ENCODE assay signal across 9 cellular contexts in the genomic region with DNA sequence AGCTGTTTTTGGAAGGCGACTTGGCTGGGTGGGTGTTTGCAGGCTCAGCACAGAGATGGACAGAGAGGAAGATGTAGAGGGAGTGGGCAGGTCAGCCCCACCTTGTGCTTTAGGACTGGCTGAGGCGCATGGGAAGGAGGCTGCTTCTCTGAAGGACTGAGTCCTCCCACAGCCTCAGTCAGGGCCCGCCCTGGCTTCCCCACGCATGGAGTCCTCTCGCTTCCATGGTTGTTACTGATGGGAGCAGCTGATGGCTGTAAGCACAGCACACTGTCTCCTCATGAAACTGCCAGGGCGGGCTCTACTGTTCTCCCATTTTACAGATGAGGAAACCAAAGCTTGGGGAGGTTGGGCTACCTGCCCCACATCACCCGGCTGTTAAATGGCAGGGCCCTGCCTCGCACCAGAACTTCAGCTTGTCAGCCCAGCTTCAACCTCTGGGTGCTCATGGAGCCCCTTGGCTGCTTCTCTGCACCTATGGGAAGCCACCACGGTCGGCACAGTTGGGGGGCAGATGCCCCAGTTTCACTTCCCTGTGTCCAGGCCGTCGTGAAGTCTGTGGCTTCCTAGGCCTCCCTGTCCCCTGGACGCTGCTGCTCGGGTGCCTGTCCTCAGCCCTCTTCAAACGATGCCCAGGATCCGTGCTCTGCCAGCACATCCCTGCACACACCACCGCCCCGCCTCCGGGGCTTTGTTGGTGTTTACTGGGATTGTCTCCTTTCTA. TPM values are rescaled to one million over a fixed set of nuclear protein-coding genes. Genes with fewer than 3 reads are reported as not detected.
A peak's percentile ranks its signal among the peaks of the same experiment; 100 is the strongest.
DNase-seq lines count a peak whose midpoint lies in the region; ATAC-seq and TF ChIP-seq lines count a peak whose summit lies in the region.
"Had no signal": no experiment of that assay in that cellular context is flagged by ENCODE, and none has a peak within 500 bp of the region (broad histone marks: within the 10 kb centered on the region; RNA-seq: fewer than 3 reads in every experiment).

No MANE protein-coding gene starts in this region.

- TF ChIP-seq CTCF in CD14-positive monocyte (IDR thresholded peaks at IDR 0.05) (no peak), GM12865 (IDR thresholded peaks at IDR 0.05; ENCODE audit: insufficient read depth, low read depth, low read length, missing control alignments) (no peak), WERI-Rb-1 (IDR thresholded peaks at IDR 0.05; ENCODE audit: low read depth, low read length) (no peak)

- ATAC-seq in naive B cell (ENCODE audit: low read depth in 2 of 2) (no peak), HG03520 (IDR thresholded peaks at IDR 0.05; ENCODE audit: unreplicated experiment) (no peak), GM21786 (IDR thresholded peaks at IDR 0.05; ENCODE audit: unreplicated experiment) (no peak)

- peaks cover 5% of the 10 kb centered on the region in 3 donors for H3K27me3 Mint-ChIP-seq in CD14-positive monocyte (ENCODE audit: low read depth in 3 of 3)
- no peaks in the 10 kb centered on the region for H3K27me3 Mint-ChIP-seq in naive B cell

- no peaks in the 10 kb centered on the region for H3K9me3 ChIP-seq in WERI-Rb-1 (ENCODE audit: severe bottlenecking)

- H3K4me1 Mint-ChIP-seq in CD14-positive monocyte, result peaks cover 50% of the 10 kb centered on the region
- H3K4me1 Mint-ChIP-seq in naive B cell, result peaks cover 32 to 58% (median 47%) of the 10 kb centered on the region in 3 donors

- no peaks in the 10 kb centered on the region for H3K27me3 ChIP-seq in WERI-Rb-1 (ENCODE audit: insufficient read depth, low read depth, severe bottlenecking)

- peak overlapping the region; percentile 20 to 85 (median 58) for H3K27ac Mint-ChIP-seq in CD14-positive monocyte
- peak overlapping the region in 3 of 6 donors; percentile 37 to 48 (median 39) for H3K27ac Mint-ChIP-seq in naive B cell

- H3K9me3 Mint-ChIP-seq in CD14-positive monocyte (no peaks in the 10 kb centered on the region), naive B cell (no peaks in the 10 kb centered on the region)

- H3K27ac ChIP-seq in WERI-Rb-1, result peak overlapping the region; percentile 94

- DNase-seq in CD14-positive monocyte (ENCODE audit: low spot score) (no peak), GM12865 (ENCODE audit: low read depth) (peak; percentile 24), WERI-Rb-1 (no peak), naive B cell (peak; percentile 32), NCI-H1048 (lab: John Stamatoyannopoulos, UW) (no peak), NCI-H510A treated with DMSO at 0.1 percent for 48 hours (lab: John Stamatoyannopoulos, UW) (no peak)
- DNase-seq: DMS79 had no signal

- peaks cover 39% of the 10 kb centered on the region for H3K36me3 ChIP-seq in WERI-Rb-1

- H3K4me3 ChIP-seq in GM12865 (ENCODE audit: low read depth, low read length) (no peak overlapping the region), WERI-Rb-1 (ENCODE audit: low read depth, low read length) (no peak overlapping the region)

- peak overlapping the region in 1 of 2 donors; percentile 21 for H3K4me3 Mint-ChIP-seq in CD14-positive monocyte
- H3K4me3 Mint-ChIP-seq in naive B cell, result peak overlapping the region in 6 of 8 donors; percentile 43 to 91 (median 84)

- intact Hi-C loops in CD14-positive monocyte (cut with micrococcal nuclease), result no loop called here

- H3K36me3 Mint-ChIP-seq in CD14-positive monocyte (peaks cover 0 to 5% of the 10 kb centered on the region in 2 donors), naive B cell (no peaks in the 10 kb centered on the region)

RNA-seq across cellular contexts. Expression of gene TMEM201, which starts 2.4 kb away (rescaled TPM):
- polyA plus RNA-seq in CD14-positive monocyte (under 1 TPM; 0.37 TPM), naive B cell (ENCODE audit: low read depth in 6 of 6) (1 to 10 TPM in 4 of 6 donors, under 1 TPM in 2; 0.89 to 3.5 (median 1.2) TPM)

RNA-seq across cellular contexts. Expression of gene SLC25A33, which starts 51.8 kb away (rescaled TPM):
- 1 to 10 TPM; 4.4 to 6.4 TPM for polyA plus RNA-seq in CD14-positive monocyte
- polyA plus RNA-seq in naive B cell (ENCODE audit: low read depth in 6 of 6), result 1 to 10 TPM; 6.3 to 8.7 (median 8.1) TPM

Comparison
In these comparisons a context has a peak if more than half of its experiments do, and no peak if none do; other contexts are left out.
1. DNase-seq: peak in GM12865 (single experiment) and naive B cell (single experiment); none in CD14-positive monocyte (single experiment), WERI-Rb-1 (single experiment), NCI-H1048 (single experiment) and NCI-H510A treated with DMSO at 0.1 percent for 48 hours (single experiment).